In the genomic region with DNA sequence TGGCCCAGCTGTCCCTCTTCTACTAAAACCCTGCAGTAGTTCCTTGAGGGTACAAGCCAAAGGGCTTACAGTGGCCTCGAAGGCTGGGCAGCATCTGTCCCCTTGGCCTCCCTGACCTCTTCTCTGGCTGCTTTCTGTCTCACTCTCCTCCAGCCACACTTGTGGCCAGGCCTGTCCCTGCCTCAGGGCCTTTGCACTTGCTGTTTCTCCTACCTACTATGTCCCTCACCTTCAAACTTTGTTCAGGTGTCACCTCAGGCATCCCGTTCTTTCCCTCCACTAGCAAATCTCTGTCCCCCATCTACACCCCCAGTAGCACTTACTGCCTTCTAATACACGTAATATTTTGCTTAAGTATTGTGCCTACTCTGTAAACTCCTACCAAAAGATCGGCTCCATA, we compare ENCODE assay signal across 1 cellular context.
A peak's percentile ranks its signal among the peaks of the same experiment; 100 is the strongest.
TF ChIP-seq lines count a peak whose summit lies in the region.

No MANE protein-coding gene starts in this region.

TF ChIP-seq in K562, 482 proteins besides CTCF, POLR2A, EP300 and RAD21 (continued from another document):
- TF ChIP-seq KDM1A (IDR thresholded peaks at IDR 0.05) (0 out of 4 replicates have a peak, but pooled peaks of 1 of the 2 experiments have one; percentile 15), ZNF445 (CRISPR knock-in tag; IDR thresholded peaks at IDR 0.05; ENCODE audit: low read depth) (no peak)
